Comparison of ENCODE assay signal across 11 cellular contexts in genomic region chr15:101120473-101120872, GRCh38.
"Had no signal": no experiment of that assay in that cellular context is flagged by ENCODE, and none has a peak within 500 bp of the region (broad histone marks: within the 10 kb centered on the region; RNA-seq: fewer than 3 reads in every experiment).

No MANE protein-coding gene starts in this region.

- H3K36me3 Mint-ChIP-seq: WTC11 had no signal

- DNase-seq: amygdala, heart right ventricle, nephron progenitor cell, pancreas, transverse colon had no signal

- H3K4me3 ChIP-seq: pancreas, skin epidermis, transverse colon had no signal

- H3K27me3 ChIP-seq: breast epithelium, heart right ventricle, pancreas, transverse colon had no signal

- H3K9me3 ChIP-seq: breast epithelium, heart right ventricle, pancreas, SK-N-SH, transverse colon had no signal

- FAIRE-seq: frontal cortex, pancreas had no signal

- H3K27ac Mint-ChIP-seq: activated naive CD8-positive, alpha-beta T cell; WTC11 had no signal

- H3K9me3 Mint-ChIP-seq: nephron progenitor cell had no signal

- H3K4me1 ChIP-seq: pancreas had no signal

- H3K9ac ChIP-seq: SK-N-SH had no signal

- H3K27me3 Mint-ChIP-seq: activated naive CD8-positive, alpha-beta T cell had no signal

- H3K4me2 ChIP-seq: SK-N-SH had no signal

- H3K27ac ChIP-seq: pancreas had no signal

- H3K4me3 Mint-ChIP-seq: activated naive CD8-positive, alpha-beta T cell; nephron progenitor cell; WTC11 had no signal

- H3K36me3 ChIP-seq: breast epithelium, heart right ventricle, pancreas, transverse colon had no signal
